Comparison of ENCODE assay signal across 33 cellular contexts in genomic region chr4:166067915-166068314, GRCh38.
"Had no signal": no experiment of that assay in that cellular context is flagged by ENCODE, and none has a peak within 500 bp of the region (broad histone marks: within the 10 kb centered on the region; RNA-seq: fewer than 3 reads in every experiment).

No MANE protein-coding gene starts in this region.

- DNase-seq: Karpas-422, Kasumi-1, MG63, MM.1S, MV-4-11, NCI-H1048, NCI-H1092, NCI-H1092 treated with DMSO at 0.1 percent for 48 hours, NCI-H1105, NCI-H1105 treated with DMSO at 0.1 percent for 48 hours, NCI-H1417 treated with DMSO at 0.1 percent for 48 hours, NCI-H1436, NCI-H1436 treated with DMSO at 0.1 percent for 48 hours, NCI-H146, NCI-H1694, NCI-H1694 treated with DMSO at 0.1 percent for 48 hours, NCI-H187, NCI-H187 treated with DMSO at 0.1 percent for 48 hours, NCI-H1930, NCI-H2029, NCI-H2029 treated with DMSO at 0.1 percent for 48 hours, NCI-H2081, NCI-H2081 treated with DMSO at 0.1 percent for 48 hours, NCI-H2107, NCI-H2171, NCI-H2171 treated with DMSO at 0.1 percent for 48 hours, NCI-H2227 treated with DMSO at 0.1 percent for 48 hours, NCI-H226, NCI-H345, NCI-H446, NCI-H446 treated with DMSO at 0.1 percent for 48 hours, NCI-H510A had no signal

- H3K9ac ChIP-seq: KMS-11 had no signal

- H3K36me3 ChIP-seq: MG63 had no signal

- H3K4me3 ChIP-seq: MG63 had no signal

- H3K4me2 ChIP-seq: KMS-11 had no signal

- H3K27me3 ChIP-seq: MG63 had no signal

- H3K27ac ChIP-seq: KMS-11 had no signal

- H3K9me3 ChIP-seq: MG63 had no signal
